Comparison of ENCODE assay signal across 8 cellular contexts in genomic region chr14:75001899-75002298, GRCh38. TPM values are rescaled to one million over a fixed set of nuclear protein-coding genes. Genes with fewer than 3 reads are reported as not detected.
DNase-seq lines count a peak whose midpoint lies in the region; ATAC-seq and TF ChIP-seq lines count a peak whose summit lies in the region.

No MANE protein-coding gene starts in this region.

- in situ Hi-C loops in brain microvascular endothelial cell (cut with HindIII; ENCODE audit: low pct_ligation_motif_present, low sequenced_read_pairs): no loop called here

- no peak for TF ChIP-seq CTCF in heart left ventricle (IDR thresholded peaks at IDR 0.05)
- no peak for TF ChIP-seq CTCF in brain microvascular endothelial cell (IDR thresholded peaks at IDR 0.05; ENCODE audit: low read depth, low read length, missing control alignments)

- no peaks in the 10 kb centered on the region for H3K27me3 ChIP-seq in heart left ventricle
- H3K27me3 ChIP-seq in brain microvascular endothelial cell (replicated peaks): no peaks in the 10 kb centered on the region
- no peaks in the 10 kb centered on the region for H3K27me3 ChIP-seq in mononuclear cell (ENCODE audit: insufficient read depth, low read length)

- H3K36me3 ChIP-seq in heart left ventricle (peaks cover 0 to 27% (median 22%) of the 10 kb centered on the region in 9 donors), brain microvascular endothelial cell (replicated peaks) (peaks cover 17% of the 10 kb centered on the region), urinary bladder (ENCODE audit: insufficient read depth) (no peaks in the 10 kb centered on the region)

- H3K27ac ChIP-seq in heart left ventricle (peak overlapping the region; percentile 81 to 94 (median 89)), brain microvascular endothelial cell (peak overlapping the region; percentile 83), urinary bladder (ENCODE audit: low read depth) (peak overlapping the region; percentile 87)

- DNase-seq in heart left ventricle (no peak), Right ventricle myocardium superior (no peak), brain microvascular endothelial cell (no peak), NCI-H1105 (lab: John Stamatoyannopoulos, UW) (no peak)
- no peak for DNase-seq in activated CD8-positive, alpha-beta memory T cell treated with anti-CD3 and anti-CD28 coated beads for 24 hours

- H3K4me3 ChIP-seq in heart left ventricle: peak overlapping the region in 11 of 12 donors; percentile 61 to 99 (median 83)
- peak overlapping the region; percentile 95 for H3K4me3 ChIP-seq in brain microvascular endothelial cell (ENCODE audit: low read depth, low read length)
- H3K4me3 ChIP-seq in mononuclear cell (ENCODE audit: low read length): peak overlapping the region; percentile 81
- H3K4me3 ChIP-seq in urinary bladder (ENCODE audit: low read depth, low read length): peak overlapping the region; percentile 71

- ATAC-seq in heart left ventricle (no peak), Right ventricle myocardium superior (ENCODE audit: poor library complexity) (no peak), HG03025 (IDR thresholded peaks at IDR 0.05; ENCODE audit: low FRiP score, unreplicated experiment) (no peak)

- peaks cover 0 to 5% (median 0%) of the 10 kb centered on the region in 12 donors for H3K9me3 ChIP-seq in heart left ventricle
- no peaks in the 10 kb centered on the region for H3K9me3 ChIP-seq in mononuclear cell (ENCODE audit: low read depth, low read length)

- peaks cover 6 to 27% (median 14%) of the 10 kb centered on the region in 12 donors for H3K4me1 ChIP-seq in heart left ventricle
- H3K4me1 ChIP-seq in mononuclear cell (ENCODE audit: insufficient read depth, low read length): peaks cover 31% of the 10 kb centered on the region
- H3K4me1 ChIP-seq in urinary bladder (ENCODE audit: insufficient read depth): no peaks in the 10 kb centered on the region

- TF ChIP-seq POLR2A in heart left ventricle (IDR thresholded peaks at IDR 0.05): no peak

- WGBS in heart left ventricle, 4 donors: 95 to 100% (median 95%) methylated on average over 1 of the region's 1 CpG
- WGBS in urinary bladder: 98% methylated on average over 1 of the region's 1 CpG

- intact Hi-C loops in heart left ventricle (cut with DNase I): loop anchor here in 6 of 10 donors (1.0 to 10.0 kb wide), 5 partner anchors 50 to 67 kb away; partner anchors contain the start of gene ZC2HC1C (in 1 of the 6)
- intact Hi-C loops in Right ventricle myocardium superior (cut with DNase I): loop anchor here (5.0 kb wide), 1 partner anchor 55 kb away; no protein-coding TSS in a partner anchor

RNA-seq across cellular contexts. Expression of gene EIF2B2, which starts 0.8 kb away (rescaled TPM):
- total RNA-seq in heart left ventricle (10 to 100 TPM; 26.2 to 40.9 (median 30.3) TPM), Right ventricle myocardium superior (29.5 TPM), mononuclear cell (17.3 TPM), urinary bladder (16.0 TPM)
- polyA plus RNA-seq in heart left ventricle (10 to 100 TPM; 16.0 to 68.8 TPM), urinary bladder (44.8 TPM)

RNA-seq across cellular contexts. Expression of gene PGF, which starts 46.5 kb away (rescaled TPM):
- total RNA-seq in heart left ventricle (10 to 100 TPM in 2 of 9 donors, 1 to 10 TPM in 7; 4.1 to 30.4 (median 5.9) TPM), Right ventricle myocardium superior (5.1 TPM), mononuclear cell (not detected), urinary bladder (7.3 TPM)
- polyA plus RNA-seq in heart left ventricle (1 to 10 TPM; 5.0 to 9.7 TPM), urinary bladder (18.7 TPM)

RNA-seq across cellular contexts. Expression of gene MLH3, which starts 49.4 kb away (rescaled TPM):
- total RNA-seq in heart left ventricle (10 to 100 TPM; 11.6 to 23.9 (median 15.3) TPM), Right ventricle myocardium superior (21.8 TPM), mononuclear cell (36.9 TPM), urinary bladder (97.1 TPM)
- polyA plus RNA-seq in heart left ventricle (10 to 100 TPM; 10.3 to 12.0 TPM), urinary bladder (15.3 TPM)
